Comparison of ENCODE assay signal across 1 cellular context in genomic region chr10:34157501-34157900, GRCh38.
TF ChIP-seq lines count a peak whose summit lies in the region.

No MANE protein-coding gene starts in this region.

TF ChIP-seq in WTC11, 78 proteins besides CTCF, POLR2A, EP300 and RAD21 (continued from another document):
- no peak for TF ChIP-seq E2F4 (CRISPR knock-in tag; IDR thresholded peaks at IDR 0.05; ENCODE audit: borderline replicate concordance, low read depth)
- no peak for TF ChIP-seq EMX1 (CRISPR knock-in tag; IDR thresholded peaks at IDR 0.05)
- no peak for TF ChIP-seq ZNF423 (CRISPR knock-in tag; IDR thresholded peaks at IDR 0.05)
- TF ChIP-seq, protein P1, sequence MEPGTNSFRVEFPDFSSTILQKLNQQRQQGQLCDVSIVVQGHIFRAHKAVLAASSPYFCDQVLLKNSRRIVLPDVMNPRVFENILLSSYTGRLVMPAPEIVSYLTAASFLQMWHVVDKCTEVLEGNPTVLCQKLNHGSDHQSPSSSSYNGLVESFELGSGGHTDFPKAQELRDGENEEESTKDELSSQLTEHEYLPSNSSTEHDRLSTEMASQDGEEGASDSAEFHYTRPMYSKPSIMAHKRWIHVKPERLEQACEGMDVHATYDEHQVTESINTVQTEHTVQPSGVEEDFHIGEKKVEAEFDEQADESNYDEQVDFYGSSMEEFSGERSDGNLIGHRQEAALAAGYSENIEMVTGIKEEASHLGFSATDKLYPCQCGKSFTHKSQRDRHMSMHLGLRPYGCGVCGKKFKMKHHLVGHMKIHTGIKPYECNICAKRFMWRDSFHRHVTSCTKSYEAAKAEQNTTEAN (CRISPR knock-in tag; IDR thresholded peaks at IDR 0.05): no peak
- TF ChIP-seq SMAD3 (CRISPR knock-in tag; IDR thresholded peaks at IDR 0.05; ENCODE audit: borderline replicate concordance): no peak
- no peak for TF ChIP-seq FOXJ3 (CRISPR knock-in tag; IDR thresholded peaks at IDR 0.05; ENCODE audit: borderline replicate concordance)
- TF ChIP-seq ZNF317 (CRISPR knock-in tag; IDR thresholded peaks at IDR 0.05; ENCODE audit: borderline replicate concordance, low read depth): no peak
- no peak for TF ChIP-seq ZNF671 (CRISPR knock-in tag; IDR thresholded peaks at IDR 0.05)
- TF ChIP-seq NFYB (CRISPR knock-in tag; conservative IDR thresholded peaks at IDR 0.05; ENCODE audit: low read depth): no peak
- TF ChIP-seq IRF1 (CRISPR knock-in tag; IDR thresholded peaks at IDR 0.05): no peak
- no peak for TF ChIP-seq ZNF281 (CRISPR knock-in tag; IDR thresholded peaks at IDR 0.05)
- TF ChIP-seq CREM (CRISPR knock-in tag; IDR thresholded peaks at IDR 0.05): no peak
- no peak for TF ChIP-seq FOXP1 (CRISPR knock-in tag; IDR thresholded peaks at IDR 0.05; ENCODE audit: borderline replicate concordance)
- no peak for TF ChIP-seq FOXK1 (CRISPR knock-in tag; IDR thresholded peaks at IDR 0.05)
